8 cellular contexts compared by ENCODE assay signal in the genomic region with DNA sequence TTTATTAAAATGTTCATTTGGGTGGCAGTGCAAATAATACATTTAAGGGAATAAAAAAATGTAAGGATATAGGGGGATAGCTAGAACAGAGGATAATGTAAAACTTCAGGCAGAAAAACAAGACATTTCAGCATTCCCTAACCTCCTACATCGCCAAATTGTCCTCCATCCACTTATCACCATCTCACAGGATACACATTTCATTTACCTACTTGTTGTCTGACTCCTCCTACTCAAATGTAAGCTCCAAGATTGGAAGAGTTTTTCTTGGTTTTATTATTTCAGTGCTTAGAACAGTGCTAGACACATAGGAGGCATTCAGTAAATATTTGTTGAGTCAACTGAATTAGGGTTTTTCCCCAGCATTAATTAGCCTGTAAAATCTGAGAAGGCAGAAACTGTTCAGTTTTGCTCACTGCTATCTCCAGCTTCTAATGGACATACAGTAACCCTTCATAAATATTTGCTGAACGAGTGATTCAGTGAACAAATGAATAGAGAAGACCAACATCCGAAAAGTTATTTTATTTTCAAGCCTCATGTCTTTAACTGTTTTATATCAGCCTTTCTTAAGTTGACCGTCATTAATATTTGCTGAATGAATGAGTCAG. TPM values are rescaled to one million over a fixed set of nuclear protein-coding genes. Genes with fewer than 3 reads are reported as not detected.
A peak's percentile ranks its signal among the peaks of the same experiment; 100 is the strongest.
DNase-seq lines count a peak whose midpoint lies in the region; ATAC-seq and TF ChIP-seq lines count a peak whose summit lies in the region.

No MANE protein-coding gene starts in this region.

- H3K27me3 Mint-ChIP-seq in stimulated activated memory B cell treated with anti-CD40 and anti-IgM and Interleukin-4, amounts not matched to agents 10 μg/mL and 1 μg/mL and 100 μg/mL, for 72 hours: no peaks in the 10 kb centered on the region

- no peak for TF ChIP-seq CTCF in right atrium auricular region (IDR thresholded peaks at IDR 0.05)
- TF ChIP-seq CTCF in tibial artery (IDR thresholded peaks at IDR 0.05): no peak

- peaks cover 5% of the 10 kb centered on the region for H3K36me3 Mint-ChIP-seq in stimulated activated memory B cell treated with anti-CD40 and anti-IgM and Interleukin-4, amounts not matched to agents 10 μg/mL and 1 μg/mL and 100 μg/mL, for 72 hours

- H3K4me3 ChIP-seq in right atrium auricular region: peak overlapping the region; percentile 69 to 87
- H3K4me3 ChIP-seq in iPS-11a (ENCODE audit: low read depth, low read length): peak overlapping the region; percentile 62
- H3K4me3 ChIP-seq in tibial artery: peak overlapping the region; percentile 77 to 89

- H3K9me3 ChIP-seq in right atrium auricular region: no peaks in the 10 kb centered on the region
- no peaks in the 10 kb centered on the region for H3K9me3 ChIP-seq in tibial artery

- H3K4me3 Mint-ChIP-seq in stimulated activated memory B cell treated with anti-CD40 and anti-IgM and Interleukin-4, amounts not matched to agents 10 μg/mL and 1 μg/mL and 100 μg/mL, for 72 hours: no peak overlapping the region

- DNase-seq in right atrium auricular region (ENCODE audit: low spot score) (no peak), left cardiac atrium (no peak), RPMI8226 (peak; percentile 14), tibial artery (no peak)
- no peak for DNase-seq in stimulated activated CD4-positive, alpha-beta T cell treated with anti-CD3 and anti-CD28 coated beads, Interleukin-2, amount 100 ng/mL, for 24 hours

- intact Hi-C loops in left cardiac atrium (cut with DNase I): loop anchor here in 1 of 2 donors (10.0 kb wide), 1 partner anchor 172 kb away; a partner anchor contains a TSS
- intact Hi-C loops in tibial artery (cut with DNase I; ENCODE audit: low total_unique reads): loop anchor here (5.0 kb wide), 1 partner anchor 175 kb away; a partner anchor contains a TSS

- H3K36me3 ChIP-seq in right atrium auricular region (no peaks in the 10 kb centered on the region), tibial artery (peaks cover 0 to 13% (median 7%) of the 10 kb centered on the region in 3 donors)

- H3K27ac ChIP-seq in right atrium auricular region: peak overlapping the region; percentile 86 to 87
- H3K27ac ChIP-seq in tibial artery: peak overlapping the region; percentile 83 to 88

- ATAC-seq in left cardiac atrium (no peak), GM18858 (IDR thresholded peaks at IDR 0.05; ENCODE audit: unreplicated experiment) (no peak)
- no peak for ATAC-seq in stimulated activated memory B cell treated with anti-CD40 and anti-IgM and Interleukin-4, amounts not matched to agents 10 μg/mL and 1 μg/mL and 100 μg/mL, for 72 hours

- no peaks in the 10 kb centered on the region for H3K9me3 Mint-ChIP-seq in stimulated activated memory B cell treated with anti-CD40 and anti-IgM and Interleukin-4, amounts not matched to agents 10 μg/mL and 1 μg/mL and 100 μg/mL, for 72 hours

- H3K4me1 Mint-ChIP-seq in stimulated activated memory B cell treated with anti-CD40 and anti-IgM and Interleukin-4, amounts not matched to agents 10 μg/mL and 1 μg/mL and 100 μg/mL, for 72 hours: peaks cover 13% of the 10 kb centered on the region

- H3K27me3 ChIP-seq in right atrium auricular region (no peaks in the 10 kb centered on the region), tibial artery (no peaks in the 10 kb centered on the region)

- H3K4me1 ChIP-seq in right atrium auricular region: peaks cover 0 to 27% of the 10 kb centered on the region in 2 donors
- peaks cover 0 to 42% (median 15%) of the 10 kb centered on the region in 4 donors for H3K4me1 ChIP-seq in tibial artery

- no peak overlapping the region for H3K27ac Mint-ChIP-seq in stimulated activated memory B cell treated with anti-CD40 and anti-IgM and Interleukin-4, amounts not matched to agents 10 μg/mL and 1 μg/mL and 100 μg/mL, for 72 hours

RNA-seq across cellular contexts. Expression of a gene that starts 0.9 kb away (rescaled TPM):
- 1 to 10 TPM; 9.9 TPM for total RNA-seq in right atrium auricular region
- 10 to 100 TPM; 13.7 to 14.8 TPM for total RNA-seq in left cardiac atrium
